Comparison of ENCODE assay signal across 13 cellular contexts in the genomic region with DNA sequence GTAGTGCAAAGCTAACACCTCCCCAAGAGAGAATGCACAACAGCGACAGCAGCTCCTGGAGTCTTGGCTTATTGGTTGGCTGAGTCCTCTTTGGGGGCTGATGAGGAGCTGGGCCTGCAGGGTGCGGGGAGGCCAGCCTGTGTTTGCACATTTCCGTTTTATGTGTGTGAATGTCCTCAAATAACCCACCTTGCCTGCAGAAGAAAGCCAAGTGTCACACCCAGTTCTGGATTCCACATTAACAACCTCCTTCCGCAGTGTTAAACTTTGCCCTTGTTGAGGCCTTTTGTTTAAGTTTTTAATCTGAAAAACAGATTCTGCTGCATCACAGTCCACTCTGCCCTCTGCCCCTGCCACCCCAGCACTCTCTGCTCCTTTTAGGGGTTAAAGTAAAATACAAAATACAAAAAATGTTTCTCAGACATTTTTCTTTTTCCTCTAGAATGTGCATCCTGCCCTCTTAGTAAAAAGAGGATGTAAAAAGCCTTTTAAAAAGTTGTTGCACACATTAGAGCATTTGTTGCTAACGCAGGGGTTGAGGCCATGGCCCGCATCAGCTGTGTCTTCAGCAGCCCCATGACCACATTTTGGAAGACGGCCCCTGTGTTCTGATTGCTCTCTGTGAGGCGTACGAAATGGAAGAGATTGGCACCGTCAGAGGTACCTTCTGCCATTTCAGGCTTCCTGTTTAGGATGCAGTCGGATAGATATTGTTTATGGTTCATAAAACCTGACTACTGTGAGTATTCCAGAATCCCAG.
DNase-seq lines count a peak whose midpoint lies in the region; ATAC-seq, FAIRE-seq and TF ChIP-seq lines count a peak whose summit lies in the region.
"Had no signal": no experiment of that assay in that cellular context is flagged by ENCODE, and none has a peak within 500 bp of the region (broad histone marks: within the 10 kb centered on the region; RNA-seq: fewer than 3 reads in every experiment).

No MANE protein-coding gene starts in this region.

- TF ChIP-seq POLR2A in A549 (IDR thresholded peaks at IDR 0.05; ENCODE audit: low read length) (no peak), heart left ventricle (IDR thresholded peaks at IDR 0.05) (no peak)

- no peak for FAIRE-seq in A549 (lab: Jason Lieb, UNC)

- H3K4me1 ChIP-seq in A549 = peaks cover 58% of the 10 kb centered on the region
- H3K4me1 ChIP-seq in heart left ventricle = peaks cover 17 to 91% (median 82%) of the 10 kb centered on the region in 12 donors
- H3K4me1 ChIP-seq in psoas muscle = peaks cover 83% of the 10 kb centered on the region

- CTCF ChIA-PET in A549 (lab: Yijun Ruan, JAX) (interaction anchor here (0.8 to 2.2 kb wide), 3 partner anchors 138 to 602 kb away, joined by 6 to 7 read pairs (median 6); no protein-coding TSS in a partner anchor), WTC11 (lab: Charles Lee) (interaction anchor here (1.2 to 3.2 kb wide), 2 partner anchors 401 to 1474 kb away, joined by 5 to 12 read pairs; no protein-coding TSS in a partner anchor)

- peak in 1 of 2 experiments; percentile 50; a peak in 1 of 5 replicates for TF ChIP-seq EP300 in A549 (IDR thresholded peaks at IDR 0.05)

- H3K9me3 ChIP-seq in A549 = no peaks in the 10 kb centered on the region
- no peaks in the 10 kb centered on the region for H3K9me3 ChIP-seq in T-helper 17 cell (ENCODE audit: control insufficient read depth, low read length, poor library complexity, severe bottlenecking)
- no peaks in the 10 kb centered on the region for H3K9me3 ChIP-seq in heart left ventricle
- no peaks in the 10 kb centered on the region for H3K9me3 ChIP-seq in psoas muscle

- H3K27ac ChIP-seq in A549 (peak overlapping the region; percentile 91), heart left ventricle (peak overlapping the region; percentile 72 to 90 (median 79)), psoas muscle (peak overlapping the region; percentile 74)

- H3K4me3 Mint-ChIP-seq in T-helper 17 cell = no peak overlapping the region
- no peak overlapping the region for H3K4me3 Mint-ChIP-seq in WTC11
- H3K4me3 Mint-ChIP-seq: activated CD8-positive, alpha-beta T cell treated with anti-CD3 and anti-CD28 coated beads, Interleukin-2, amount 10 ng/mL, durations not matched to agents 7 days and 5 days; natural killer cell had no signal

- WGBS in A549 (ENCODE audit: missing lambda C conversion rate) = 46% methylated on average over 10 of the region's 11 CpGs
- 28 to 42% (median 35%) methylated on average over 11 of the region's 11 CpGs for WGBS in heart left ventricle, 4 donors
- WGBS in psoas muscle, 3 donors = 32 to 38% (median 36%) methylated on average over 11 of the region's 11 CpGs

- no peak for TF ChIP-seq RAD21 in A549 (conservative IDR thresholded peaks at IDR 0.05 in 1 of 2, IDR thresholded peaks at IDR 0.05 in 1 of 2)

- POLR2A ChIA-PET in A549 (lab: Yijun Ruan, JAX) = interaction anchor here (1.3 kb wide), 1 partner anchor 400 kb away, joined by 5 read pairs; no protein-coding TSS in a partner anchor
- POLR2A ChIA-PET in WTC11 (lab: Charles Lee) = interaction anchor here (0.9 kb wide), 1 partner anchor 56 kb away, joined by 4 read pairs; no protein-coding TSS in a partner anchor

- TF ChIP-seq CTCF in A549 (IDR thresholded peaks at IDR 0.05) (no peak), heart left ventricle (IDR thresholded peaks at IDR 0.05) (no peak), psoas muscle (IDR thresholded peaks at IDR 0.05) (no peak), WTC11 (IDR thresholded peaks at IDR 0.05) (no peak)

- peak; percentile 11 to 92 for DNase-seq in A549 (ENCODE audit: low read depth in 1 of 2, low spot score in 1 of 2)
- DNase-seq in T-helper 17 cell = no peak
- DNase-seq in heart left ventricle = peak in 4 of 5 donors; percentile 61 to 66 (median 64)
- peak in 1 of 2 donors; percentile 72 for DNase-seq in psoas muscle
- no peak for DNase-seq in NCI-H2171 (lab: John Stamatoyannopoulos, UW)
- DNase-seq in WTC11 (ENCODE audit: low spot score) = no peak
- DNase-seq: activated CD8-positive, alpha-beta T cell treated with anti-CD3 and anti-CD28 coated beads, Interleukin-2, amount 10 ng/mL, durations not matched to agents 7 days and 5 days; GOT3; Karpas-422; natural killer cell; NCI-H526 had no signal

- H3K9me3 Mint-ChIP-seq in WTC11 = no peaks in the 10 kb centered on the region
- H3K9me3 Mint-ChIP-seq: natural killer cell had no signal

- H3K36me3 Mint-ChIP-seq in T-helper 17 cell (ENCODE audit: low read depth) (peaks cover 2% of the 10 kb centered on the region), WTC11 (no peaks in the 10 kb centered on the region; the same call in 1 of the 2 replicates)
- H3K36me3 Mint-ChIP-seq: natural killer cell had no signal

- H3K36me3 ChIP-seq in heart left ventricle (peaks cover 0 to 6% (median 4%) of the 10 kb centered on the region in 9 donors), psoas muscle (ENCODE audit: insufficient read depth in 1 of 2, low read depth in 1 of 2) (peaks cover 0 to 7% of the 10 kb centered on the region in 2 donors)

- H3K27ac Mint-ChIP-seq in T-helper 17 cell (peak overlapping the region; percentile 66), WTC11 (no peak overlapping the region)
- H3K27ac Mint-ChIP-seq: activated CD8-positive, alpha-beta T cell treated with anti-CD3 and anti-CD28 coated beads, Interleukin-2, amount 10 ng/mL, durations not matched to agents 7 days and 5 days; natural killer cell had no signal

- intact Hi-C loops in heart left ventricle (cut with DNase I) = loop anchor here (2.0 to 10.0 kb wide), 20 partner anchors 108 to 606 kb away; a partner anchor contains a TSS
- intact Hi-C loops in psoas muscle (cut with DNase I) = loop anchor here (5.0 to 10.0 kb wide), 5 partner anchors 263 to 596 kb away; no protein-coding TSS in a partner anchor

- H3K4me3 ChIP-seq in A549 = no peak overlapping the region
- no peak overlapping the region for H3K4me3 ChIP-seq in heart left ventricle
- H3K4me3 ChIP-seq in psoas muscle = no peak overlapping the region

- ATAC-seq in A549 = peak in 1 of 2 experiments; percentile 72; a peak in 3 of 6 replicates
- no peak for ATAC-seq in T-helper 17 cell
- peak in 3 of 4 donors; percentile 33 to 71 (median 64) for ATAC-seq in heart left ventricle
- peak in 2 of 4 donors; percentile 11 to 33 for ATAC-seq in psoas muscle
- no peak for ATAC-seq in GM18909 (IDR thresholded peaks at IDR 0.05; ENCODE audit: poor library complexity, unreplicated experiment)
- ATAC-seq in GM19455 (IDR thresholded peaks at IDR 0.05; ENCODE audit: unreplicated experiment) = no peak
- no peak for ATAC-seq in WTC11
- ATAC-seq: activated CD8-positive, alpha-beta T cell treated with anti-CD3 and anti-CD28 coated beads, Interleukin-2, amount 10 ng/mL, durations not matched to agents 7 days and 5 days; natural killer cell had no signal

- peaks cover 7% of the 10 kb centered on the region for H3K4me1 Mint-ChIP-seq in T-helper 17 cell
- peaks cover 39% of the 10 kb centered on the region for H3K4me1 Mint-ChIP-seq in WTC11

- H3K27me3 Mint-ChIP-seq in T-helper 17 cell (no peaks in the 10 kb centered on the region), WTC11 (ENCODE audit: low read depth) (no peaks in the 10 kb centered on the region)

- H3K4me2 ChIP-seq in A549 = peak overlapping the region; percentile 79

- H3K27me3 ChIP-seq in heart left ventricle = no peaks in the 10 kb centered on the region
- H3K27me3 ChIP-seq in psoas muscle (ENCODE audit: insufficient read depth in 3 of 3, low read length in 2 of 3) = no peaks in the 10 kb centered on the region

TF ChIP-seq in A549, 52 proteins besides CTCF, POLR2A, EP300 and RAD21 (continues in another document):
- 0 out of 2 replicates have a peak, but pooled peaks have one; percentile 23 for TF ChIP-seq NFE2L2 (conservative IDR thresholded peaks at IDR 0.05; ENCODE audit: low read length)
- 0 out of 4 replicates have a peak, but pooled peaks of 1 of the 2 experiments have one; percentile 7 for TF ChIP-seq CEBPB (IDR thresholded peaks at IDR 0.05)
- no peak for TF ChIP-seq HEYL (CRISPR knock-in tag; IDR thresholded peaks at IDR 0.05)
- TF ChIP-seq FOSB (CRISPR knock-in tag; IDR thresholded peaks at IDR 0.05) = 0 out of 2 replicates have a peak, but pooled peaks have one; percentile 33
- TF ChIP-seq JUN (IDR thresholded peaks at IDR 0.05) = peak in 1 of 2 experiments; percentile 30; a peak in 2 of 5 replicates

TF ChIP-seq in WTC11, 78 proteins besides CTCF, POLR2A, EP300 and RAD21:
- no peak for TF ChIP-seq IRF2 (CRISPR knock-in tag; IDR thresholded peaks at IDR 0.05; ENCODE audit: borderline replicate concordance, low read depth)
- TF ChIP-seq TEAD4 (CRISPR knock-in tag; IDR thresholded peaks at IDR 0.05) = no peak
- no peak for TF ChIP-seq NR2C2 (CRISPR knock-in tag; IDR thresholded peaks at IDR 0.05)
- TF ChIP-seq, protein P1, sequence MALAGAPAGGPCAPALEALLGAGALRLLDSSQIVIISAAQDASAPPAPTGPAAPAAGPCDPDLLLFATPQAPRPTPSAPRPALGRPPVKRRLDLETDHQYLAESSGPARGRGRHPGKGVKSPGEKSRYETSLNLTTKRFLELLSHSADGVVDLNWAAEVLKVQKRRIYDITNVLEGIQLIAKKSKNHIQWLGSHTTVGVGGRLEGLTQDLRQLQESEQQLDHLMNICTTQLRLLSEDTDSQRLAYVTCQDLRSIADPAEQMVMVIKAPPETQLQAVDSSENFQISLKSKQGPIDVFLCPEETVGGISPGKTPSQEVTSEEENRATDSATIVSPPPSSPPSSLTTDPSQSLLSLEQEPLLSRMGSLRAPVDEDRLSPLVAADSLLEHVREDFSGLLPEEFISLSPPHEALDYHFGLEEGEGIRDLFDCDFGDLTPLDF (CRISPR knock-in tag; IDR thresholded peaks at IDR 0.05) = no peak
- no peak for TF ChIP-seq SP1 (CRISPR knock-in tag; conservative IDR thresholded peaks at IDR 0.05)
- TF ChIP-seq, protein P2, sequence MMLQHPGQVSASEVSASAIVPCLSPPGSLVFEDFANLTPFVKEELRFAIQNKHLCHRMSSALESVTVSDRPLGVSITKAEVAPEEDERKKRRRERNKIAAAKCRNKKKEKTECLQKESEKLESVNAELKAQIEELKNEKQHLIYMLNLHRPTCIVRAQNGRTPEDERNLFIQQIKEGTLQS (CRISPR knock-in tag; conservative IDR thresholded peaks at IDR 0.05) = no peak
- no peak for TF ChIP-seq NFE2L1 (CRISPR knock-in tag; IDR thresholded peaks at IDR 0.05)
- TF ChIP-seq RELA (CRISPR knock-in tag; IDR thresholded peaks at IDR 0.05; ENCODE audit: borderline replicate concordance) = no peak

Comparison
In these comparisons a context has a peak if more than half of its experiments do, and no peak if none do; other contexts are left out.
1. ATAC-seq: peak in heart left ventricle (3 of 4); none in T-helper 17 cell (single experiment), GM18909 (single experiment), GM19455 (single experiment) and WTC11 (single experiment).
2. DNase-seq: peak in A549 (2 of 2) and heart left ventricle (4 of 5); none in T-helper 17 cell (0 of 3), NCI-H2171 (single experiment) and WTC11 (single experiment).
3. Peak in every context shown above with its lines, with median percentiles within 50 percentile points of each other: H3K27ac ChIP-seq.